Comparison of ENCODE assay signal across 9 cellular contexts in the genomic region with DNA sequence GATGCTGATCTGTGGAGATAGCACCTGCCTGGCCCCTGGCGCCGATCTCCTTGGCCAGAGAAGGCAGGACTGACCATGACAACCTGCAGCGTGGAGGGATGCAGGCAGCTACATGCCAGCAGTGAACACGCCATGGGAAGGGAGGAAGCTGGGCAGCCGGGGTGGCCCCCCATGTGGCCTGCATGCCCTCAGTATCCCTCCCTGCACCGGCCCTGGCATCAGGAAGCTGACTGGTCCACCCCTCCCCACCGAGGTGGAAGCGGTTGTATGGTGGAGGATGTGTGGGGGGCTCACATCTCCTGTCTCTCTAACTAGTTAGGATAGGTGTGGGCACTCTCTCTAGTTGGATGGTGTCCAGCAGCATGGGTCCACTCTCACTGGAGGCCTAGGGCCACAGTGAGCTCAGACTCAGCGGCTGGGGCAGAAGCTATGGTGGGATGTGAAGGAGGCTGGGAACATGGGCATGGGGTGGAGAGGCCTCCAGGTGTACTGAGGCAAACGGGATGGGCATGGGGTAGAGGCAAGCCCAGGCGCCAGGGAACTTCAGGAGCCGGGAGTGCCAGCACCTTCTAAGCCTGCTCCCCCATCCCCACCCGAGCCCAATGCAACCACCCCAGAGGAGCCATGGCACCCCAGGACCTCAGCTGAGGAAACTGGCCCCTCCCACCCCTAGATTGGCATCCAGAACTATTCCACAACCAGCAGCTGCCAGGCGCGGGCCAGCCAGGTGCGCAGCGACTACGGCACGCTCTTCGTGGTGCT. TPM values are rescaled to one million over a fixed set of nuclear protein-coding genes. Genes with fewer than 3 reads are reported as not detected.
DNase-seq lines count a peak whose midpoint lies in the region; TF ChIP-seq lines count a peak whose summit lies in the region.
"Had no signal": no experiment of that assay in that cellular context is flagged by ENCODE, and none has a peak within 500 bp of the region (broad histone marks: within the 10 kb centered on the region; RNA-seq: fewer than 3 reads in every experiment).

No MANE protein-coding gene starts in this region.

- in situ Hi-C loops in mammary epithelial cell (cut with MboI; ENCODE audit: low sequenced_read_pairs in 2 of 2) = no loop called here

- H3K9me3 Mint-ChIP-seq in Calu3 (ENCODE audit: low read depth, unreplicated experiment) = no peaks in the 10 kb centered on the region

- no peaks in the 10 kb centered on the region for H3F3A ChIP-seq in Loucy (ENCODE audit: low read depth)

- H3K9me2 ChIP-seq in Loucy (replicated peaks; ENCODE audit: low read depth, low read length) = no peaks in the 10 kb centered on the region

- intact Hi-C loops in Calu3 (cut with micrococcal nuclease; ENCODE audit: unreplicated experiment) (no loop called here), mammary epithelial cell (cut with micrococcal nuclease) (loop anchor here (5.0 kb wide), 1 partner anchor 79 kb away; a partner anchor contains a TSS)

- DNase-seq in Calu3 (no peak), mammary epithelial cell (no peak), NOMO-1 treated with dmso at 0.1 percent for 144 hours (lab: John Stamatoyannopoulos, UW; ENCODE audit: unreplicated experiment) (no peak), NCI-H1105 treated with DMSO at 0.1 percent for 48 hours (lab: John Stamatoyannopoulos, UW) (no peak), NCI-H2171 (lab: John Stamatoyannopoulos, UW) (no peak), cortex of kidney (lab: John Stamatoyannopoulos, UW) (no peak)
- DNase-seq: NCI-H2107 had no signal

- no peaks in the 10 kb centered on the region for H3K27me3 ChIP-seq in Loucy (ENCODE audit: insufficient read depth, low read length, poor library complexity, severe bottlenecking)
- no peaks in the 10 kb centered on the region for H3K27me3 ChIP-seq in mammary epithelial cell (ENCODE audit: insufficient read depth, low read length)
- H3K27me3 ChIP-seq in neutrophil = no peaks in the 10 kb centered on the region

- no peaks in the 10 kb centered on the region for H3K27me3 Mint-ChIP-seq in Calu3 (ENCODE audit: unreplicated experiment)

- H3K9ac ChIP-seq in Loucy (ENCODE audit: low read depth, low read length, poor library complexity, severe bottlenecking) (peak overlapping the region; percentile 99), mammary epithelial cell (ENCODE audit: insufficient read depth, low read length) (no peak overlapping the region)

- H3K4me1 ChIP-seq in Loucy (ENCODE audit: insufficient read depth, low read length, poor library complexity, severe bottlenecking) (peaks cover 13% of the 10 kb centered on the region), mammary epithelial cell (ENCODE audit: insufficient read depth, low read length) (peaks cover 17% of the 10 kb centered on the region), neutrophil (ENCODE audit: control insufficient read depth in 1 of 2, insufficient read depth in 1 of 2, low read depth in 1 of 2, low read length in 1 of 2) (peaks cover 31 to 38% of the 10 kb centered on the region in 2 experiments)

- H3K79me2 ChIP-seq in Loucy (ENCODE audit: insufficient read depth, low read length) = peaks cover 21% of the 10 kb centered on the region
- no peaks in the 10 kb centered on the region for H3K79me2 ChIP-seq in mammary epithelial cell (ENCODE audit: insufficient read depth, low read length)

- peak overlapping the region; percentile 6 for H3K27ac Mint-ChIP-seq in Calu3 (ENCODE audit: unreplicated experiment)

- H3K9me3 ChIP-seq in Loucy (ENCODE audit: insufficient read depth, low read depth, low read length) (no peaks in the 10 kb centered on the region), mammary epithelial cell (replicated peaks; ENCODE audit: insufficient read depth, low read length) (no peaks in the 10 kb centered on the region), neutrophil (no peaks in the 10 kb centered on the region)

- H3K4me1 Mint-ChIP-seq in Calu3 (ENCODE audit: low read depth, unreplicated experiment) = peaks cover 13% of the 10 kb centered on the region

- CTCF ChIA-PET in Calu3 (lab: Charles Lee) = interaction anchor here (1.4 kb wide), 1 partner anchor 10 kb away, joined by 3 read pairs; no protein-coding TSS in a partner anchor
- CTCF ChIA-PET in mammary epithelial cell (lab: Charles Lee; ENCODE audit: low non-redundant PET) = no interaction called here

- 97% methylated on average over 11 of the region's 20 CpGs for WGBS in mammary epithelial cell (ENCODE audit: low coverage, missing lambda C conversion rate)

- H2AFZ ChIP-seq in Loucy (ENCODE audit: low read length) = no peak overlapping the region
- H2AFZ ChIP-seq in mammary epithelial cell (ENCODE audit: low read depth, low read length) = no peak overlapping the region

- no peak overlapping the region for H3K27ac ChIP-seq in mammary epithelial cell (ENCODE audit: insufficient read depth, low read depth, low read length)
- H3K27ac ChIP-seq in neutrophil = peak overlapping the region; percentile 99

- no peaks in the 10 kb centered on the region for H3K36me3 ChIP-seq in Loucy (ENCODE audit: insufficient read depth, low read length)
- no peaks in the 10 kb centered on the region for H3K36me3 ChIP-seq in mammary epithelial cell (ENCODE audit: insufficient read depth, low read length)
- peaks cover 23% of the 10 kb centered on the region for H3K36me3 ChIP-seq in neutrophil

- TF ChIP-seq CTCF in Calu3 (IDR thresholded peaks at IDR 0.05; ENCODE audit: unreplicated experiment) (no peak), Loucy (conservative IDR thresholded peaks at IDR 0.05; ENCODE audit: low read length) (no peak), mammary epithelial cell (conservative IDR thresholded peaks at IDR 0.05 in 1 of 2, IDR thresholded peaks at IDR 0.05 in 1 of 2; ENCODE audit: extremely low read depth in 1 of 2, insufficient read depth in 1 of 2, low read depth in 1 of 2, low read length in 2 of 2) (no peak), neutrophil (IDR thresholded peaks at IDR 0.05) (no peak)

- H3K4me3 Mint-ChIP-seq in Calu3 (ENCODE audit: low read depth, unreplicated experiment) = peak overlapping the region; percentile 89

- BruUV-seq in Calu3 (replicated peaks; lab: Mats Ljungman, UMichigan) (no TSS peak), mammary epithelial cell (replicated peaks; lab: Mats Ljungman, UMichigan) (no TSS peak)

- dilution Hi-C loops in mammary epithelial cell (cut with HindIII; ENCODE audit: low sequenced_read_pairs) = no loop called here

- H4K20me1 ChIP-seq in Loucy (ENCODE audit: insufficient read depth, low read length, poor library complexity, severe bottlenecking) (no peaks in the 10 kb centered on the region), mammary epithelial cell (ENCODE audit: insufficient read depth, low read length) (no peaks in the 10 kb centered on the region)

- H3K4me2 ChIP-seq in Loucy (ENCODE audit: low read depth, low read length, poor library complexity, severe bottlenecking) (peak overlapping the region; percentile 78), mammary epithelial cell (ENCODE audit: insufficient read depth, low read depth, low read length) (peak overlapping the region; percentile 94)

- H3K36me3 Mint-ChIP-seq in Calu3 (ENCODE audit: insufficient read depth, unreplicated experiment) = peaks cover 48% of the 10 kb centered on the region

- H3K4me3 ChIP-seq in Loucy (ENCODE audit: low read length, poor library complexity, severe bottlenecking) (peak overlapping the region; percentile 90), mammary epithelial cell (replicated peaks in 1 of 3; ENCODE audit: insufficient read depth in 1 of 3, low read depth in 2 of 3, low read length in 3 of 3) (no peak overlapping the region), neutrophil (ENCODE audit: low read depth in 1 of 2, low read length in 1 of 2) (no peak overlapping the region)

RNA-seq across cellular contexts. Expression of a gene that starts 1.8 kb away (rescaled TPM):
- total RNA-seq in Calu3 (2022) = 25.1 and 27.2 TPM in 2 replicates
- 10 to 100 TPM in 1 of 2 donors, 1 to 10 TPM in 1; 4.3 to 14.7 TPM for total RNA-seq in mammary epithelial cell
- 13.3 TPM for polyA plus RNA-seq in mammary epithelial cell
- polyA minus RNA-seq in mammary epithelial cell = 5.9 TPM

RNA-seq across cellular contexts. Expression of a gene that starts 42.0 kb away (rescaled TPM):
- 36.1 and 43.6 TPM in 2 replicates for total RNA-seq in Calu3 (2022)
- total RNA-seq in mammary epithelial cell = 1 to 10 TPM; 1.5 to 4.3 TPM
- 0.11 TPM for polyA plus RNA-seq in mammary epithelial cell
- polyA minus RNA-seq in mammary epithelial cell = not detected
